28 cellular contexts compared by ENCODE assay signal in the genomic region with DNA sequence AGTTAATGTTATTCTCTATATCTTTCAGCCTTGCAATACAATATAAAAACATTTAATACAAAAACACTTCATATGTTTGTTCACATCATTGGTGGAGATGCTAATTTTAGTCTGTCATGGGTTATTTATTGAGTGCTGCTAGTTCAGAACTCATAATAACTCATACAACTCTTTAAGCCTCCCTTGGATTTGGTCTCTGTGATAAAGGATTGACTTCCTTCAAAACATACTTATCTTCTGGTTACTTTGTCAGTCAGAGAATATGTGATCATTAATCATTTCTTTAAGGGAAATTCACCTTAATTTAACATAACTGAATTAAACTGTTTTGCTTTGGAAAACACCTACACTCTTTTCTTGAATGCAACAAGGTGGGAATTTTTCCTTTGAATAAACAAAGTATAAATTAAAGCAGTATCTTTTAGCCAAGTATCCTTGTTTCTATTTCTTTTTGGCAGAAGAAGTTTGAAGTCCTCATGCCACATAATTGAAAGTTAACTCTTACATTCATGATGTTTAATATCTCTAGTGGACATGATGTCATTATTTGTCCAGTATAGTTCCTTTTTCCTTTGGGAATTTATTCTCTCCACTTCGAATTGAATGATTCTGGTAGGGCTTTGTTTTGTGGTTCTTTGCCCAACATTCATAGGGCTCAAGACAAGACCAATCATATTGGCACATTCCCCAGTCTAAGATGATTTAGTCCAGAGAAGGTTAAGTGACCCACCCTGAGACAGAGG.
"Had no signal": no experiment of that assay in that cellular context is flagged by ENCODE, and none has a peak within 500 bp of the region (broad histone marks: within the 10 kb centered on the region; RNA-seq: fewer than 3 reads in every experiment).

No MANE protein-coding gene starts in this region.

- H3K27me3 ChIP-seq: heart left ventricle, left lung, ovary, sigmoid colon, spleen, stomach, testis, thyroid gland, transverse colon, upper lobe of left lung had no signal

- H3K9me3 Mint-ChIP-seq: stimulated activated memory B cell treated with anti-CD40 and anti-IgM and Interleukin-4, amounts not matched to agents 10 μg/mL and 1 μg/mL and 100 μg/mL, for 72 hours had no signal

- H3K4me1 Mint-ChIP-seq: immature natural killer cell; naive thymus-derived CD8-positive, alpha-beta T cell; stimulated activated memory B cell treated with anti-CD40 and anti-IgM and Interleukin-4, amounts not matched to agents 10 μg/mL and 1 μg/mL and 100 μg/mL, for 72 hours had no signal

- H3K27me3 Mint-ChIP-seq: naive thymus-derived CD8-positive, alpha-beta T cell; progenitor cell of endocrine pancreas; stimulated activated memory B cell treated with anti-CD40 and anti-IgM and Interleukin-4, amounts not matched to agents 10 μg/mL and 1 μg/mL and 100 μg/mL, for 72 hours had no signal

- H3K36me3 Mint-ChIP-seq: stimulated activated memory B cell treated with anti-CD40 and anti-IgM and Interleukin-4, amounts not matched to agents 10 μg/mL and 1 μg/mL and 100 μg/mL, for 72 hours had no signal

- H3K27ac Mint-ChIP-seq: immature natural killer cell; naive thymus-derived CD8-positive, alpha-beta T cell; progenitor cell of endocrine pancreas; stimulated activated memory B cell treated with anti-CD40 and anti-IgM and Interleukin-4, amounts not matched to agents 10 μg/mL and 1 μg/mL and 100 μg/mL, for 72 hours had no signal

- ATAC-seq: heart left ventricle; left colon; left lung; lower lobe of right lung; naive thymus-derived CD8-positive, alpha-beta T cell; right cardiac atrium; stimulated activated memory B cell treated with anti-CD40 and anti-IgM and Interleukin-4, amounts not matched to agents 10 μg/mL and 1 μg/mL and 100 μg/mL, for 72 hours; stimulated activated naive CD8-positive, alpha-beta T cell treated with anti-CD3 and anti-CD28 coated beads, Interleukin-15, Interleukin-2, amounts not matched to agents 100 U/mL and 50 U/mL, for 24 hours had no signal

- DNase-seq: heart left ventricle; hypothalamus; immature natural killer cell; kidney; left colon; left lung; lower lobe of right lung; mammary epithelial cell; mesenchymal stem cell; naive thymus-derived CD8-positive, alpha-beta T cell; ovary; retina; right cardiac atrium; sigmoid colon; small intestine; spleen; stimulated activated CD4-positive, alpha-beta T cell treated with anti-CD3 and anti-CD28 coated beads, Interleukin-2, amount 100 ng/mL, for 48 hours; stimulated activated CD4-positive, alpha-beta T cell treated with anti-CD3 and anti-CD28 coated beads, Interleukin-4, amount 100 ng/mL, for 4 hours; stimulated activated CD8-positive, alpha-beta memory T cell treated with anti-CD3 and anti-CD28 coated beads, Interleukin-4, amount 100 ng/mL, for 48 hours; stimulated activated naive CD8-positive, alpha-beta T cell treated with anti-CD3 and anti-CD28 coated beads, Interleukin-15, Interleukin-2, amounts not matched to agents 100 U/mL and 50 U/mL, for 24 hours; stomach; testis; thyroid gland; transverse colon; upper lobe of left lung had no signal

- H3K4me1 ChIP-seq: heart left ventricle, left lung, lower lobe of right lung, sigmoid colon, spleen, stomach, testis, thyroid gland, transverse colon, upper lobe of left lung had no signal

- H3K4me3 Mint-ChIP-seq: immature natural killer cell; naive thymus-derived CD8-positive, alpha-beta T cell; stimulated activated memory B cell treated with anti-CD40 and anti-IgM and Interleukin-4, amounts not matched to agents 10 μg/mL and 1 μg/mL and 100 μg/mL, for 72 hours had no signal

- H3K4me3 ChIP-seq: heart left ventricle, left lung, lower lobe of right lung, ovary, sigmoid colon, spleen, stomach, testis, thyroid gland, transverse colon, upper lobe of left lung had no signal

- FAIRE-seq: islet of Langerhans, kidney, small intestine had no signal

- H3K9me3 ChIP-seq: lower lobe of right lung, ovary, sigmoid colon, spleen, stomach, testis, thyroid gland, transverse colon, upper lobe of left lung had no signal

- H3K27ac ChIP-seq: heart left ventricle, left lung, lower lobe of right lung, ovary, sigmoid colon, spleen, stomach, testis, thyroid gland, transverse colon, upper lobe of left lung had no signal

- H3K36me3 ChIP-seq: heart left ventricle, left lung, lower lobe of right lung, ovary, sigmoid colon, spleen, stomach, thyroid gland, transverse colon, upper lobe of left lung had no signal
